ENCODE assay signal across 8 cellular contexts in the genomic region with DNA sequence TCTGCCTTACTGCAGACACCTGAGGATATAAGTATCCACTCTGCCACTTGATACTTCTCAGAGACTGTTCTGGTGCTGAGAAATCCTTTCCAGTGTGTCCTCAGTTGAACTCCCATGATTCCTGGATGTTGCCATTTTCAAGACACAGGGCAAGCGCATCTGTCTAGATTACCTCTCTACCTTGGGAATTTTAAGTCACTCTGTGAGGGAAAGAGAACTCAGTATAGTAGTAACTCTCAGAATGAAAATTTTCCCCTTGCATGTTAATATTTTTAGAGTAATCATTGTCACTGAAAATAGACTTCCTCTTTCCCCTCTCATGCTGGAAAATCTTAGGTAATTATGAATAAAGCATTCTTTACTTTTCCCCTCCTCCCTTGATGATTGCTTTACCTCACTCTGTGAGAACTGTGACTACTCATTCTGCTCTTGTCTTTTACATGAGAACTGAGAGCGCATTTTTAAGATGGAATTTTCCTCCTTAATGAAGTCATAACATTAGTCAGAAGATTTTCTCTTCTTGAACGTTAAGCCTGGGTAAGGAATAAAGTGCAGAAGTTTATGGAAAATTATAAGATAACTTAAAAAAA. TPM values are rescaled to one million over a fixed set of nuclear protein-coding genes. Genes with fewer than 3 reads are reported as not detected.
DNase-seq lines count a peak whose midpoint lies in the region; ATAC-seq and TF ChIP-seq lines count a peak whose summit lies in the region.

No MANE protein-coding gene starts in this region.

- ATAC-seq in GM19351 (IDR thresholded peaks at IDR 0.05; ENCODE audit: unreplicated experiment) (peak; percentile 58), HG03378 (IDR thresholded peaks at IDR 0.05; ENCODE audit: unreplicated experiment) (peak; percentile 72)

- no peak overlapping the region for H3K4me3 ChIP-seq in adrenal gland

- no peak for TF ChIP-seq POLR2A in adrenal gland (IDR thresholded peaks at IDR 0.05)

- no peaks in the 10 kb centered on the region for H3K27me3 Mint-ChIP-seq in Calu3 (ENCODE audit: unreplicated experiment)
- no peaks in the 10 kb centered on the region for H3K27me3 Mint-ChIP-seq in osteocyte (ENCODE audit: unreplicated experiment)

- no peaks in the 10 kb centered on the region for H3K36me3 ChIP-seq in adrenal gland (replicated peaks in 1 of 2)

- CTCF ChIA-PET in Calu3 (lab: Charles Lee) = no interaction called here

- H3K9me3 ChIP-seq in adrenal gland (replicated peaks in 1 of 3) = no peaks in the 10 kb centered on the region

- 22 to 28% (median 24%) methylated on average over 3 of the region's 3 CpGs for WGBS in adrenal gland, 4 donors

- H3K4me1 Mint-ChIP-seq in Calu3 (ENCODE audit: low read depth, unreplicated experiment) (peaks cover 28% of the 10 kb centered on the region), osteocyte (ENCODE audit: unreplicated experiment) (peaks cover 57% of the 10 kb centered on the region)

- TF ChIP-seq CTCF in Calu3 (IDR thresholded peaks at IDR 0.05; ENCODE audit: unreplicated experiment) (no peak), adrenal gland (IDR thresholded peaks at IDR 0.05) (no peak), osteocyte (IDR thresholded peaks at IDR 0.05) (no peak)

- no TSS peak for BruUV-seq in Calu3 (replicated peaks; lab: Mats Ljungman, UMichigan)

- no peaks in the 10 kb centered on the region for H3K9me3 Mint-ChIP-seq in Calu3 (ENCODE audit: low read depth, unreplicated experiment)
- no peaks in the 10 kb centered on the region for H3K9me3 Mint-ChIP-seq in osteocyte (ENCODE audit: unreplicated experiment)

- no peaks in the 10 kb centered on the region for H3K27me3 ChIP-seq in adrenal gland

- H3K4me3 Mint-ChIP-seq in Calu3 (ENCODE audit: low read depth, unreplicated experiment) = no peak overlapping the region
- no peak overlapping the region for H3K4me3 Mint-ChIP-seq in osteocyte (ENCODE audit: unreplicated experiment)

- H3K4me1 ChIP-seq in adrenal gland (replicated peaks in 1 of 2) = peaks cover 0 to 29% of the 10 kb centered on the region in 2 donors

- DNase-seq in Calu3 (no peak), adrenal gland (no peak), osteocyte (ENCODE audit: extremely low spot score, unreplicated experiment) (no peak), Ammon's horn (ENCODE audit: low spot score) (no peak), NCI-H2029 treated with DMSO at 0.1 percent for 48 hours (lab: John Stamatoyannopoulos, UW) (no peak), globus pallidus (ENCODE audit: low spot score) (no peak)

- H3K27ac ChIP-seq in adrenal gland = peak overlapping the region in 3 of 5 donors; percentile 4 to 43 (median 43)

- intact Hi-C loops in Calu3 (cut with micrococcal nuclease; ENCODE audit: unreplicated experiment) (no loop called here), adrenal gland (cut with DNase I) (no loop called here)

- H3K36me3 Mint-ChIP-seq in Calu3 (ENCODE audit: insufficient read depth, unreplicated experiment) = no peaks in the 10 kb centered on the region
- H3K36me3 Mint-ChIP-seq in osteocyte (ENCODE audit: unreplicated experiment) = peaks cover 13% of the 10 kb centered on the region

- H3K27ac Mint-ChIP-seq in Calu3 (ENCODE audit: unreplicated experiment) = peak overlapping the region; percentile 6
- peak overlapping the region; percentile 58 for H3K27ac Mint-ChIP-seq in osteocyte (ENCODE audit: unreplicated experiment)

RNA-seq across cellular contexts. Expression of gene TET2, which starts 45.0 kb away (rescaled TPM):
- 19.2 and 20.4 TPM in 2 replicates for total RNA-seq in Calu3 (2022)
- total RNA-seq in adrenal gland = 10 to 100 TPM in 6 of 8 donors, 1 to 10 TPM in 2; 7.7 to 26.1 (median 16.6) TPM
- polyA plus RNA-seq in adrenal gland = 1 to 10 TPM; 3.7 to 6.1 (median 6.0) TPM
- total RNA-seq in osteocyte = 23.7 and 24.3 TPM in 2 replicates
